In the genomic region with DNA sequence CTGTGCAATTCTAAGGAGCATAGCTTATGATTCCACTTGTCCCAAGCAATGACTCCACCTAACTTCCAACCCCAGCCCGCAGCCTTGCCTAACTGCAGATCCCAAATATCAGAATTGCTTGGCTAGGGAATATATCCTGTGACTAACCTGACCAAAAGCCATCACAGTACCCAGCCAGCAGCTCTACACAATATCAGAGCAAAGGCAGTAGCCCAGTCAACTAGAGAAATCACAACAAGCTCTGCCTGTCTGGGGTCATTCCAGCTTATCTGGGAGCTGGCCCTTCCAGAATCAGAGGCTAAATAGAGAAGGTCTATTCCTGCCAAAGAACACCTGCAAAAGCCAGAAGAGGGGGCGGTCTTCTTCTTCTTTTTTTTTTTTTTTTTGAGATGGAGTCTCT, we compare ENCODE assay signal across 22 cellular contexts.
"Had no signal": no experiment of that assay in that cellular context is flagged by ENCODE, and none has a peak within 500 bp of the region (broad histone marks: within the 10 kb centered on the region; RNA-seq: fewer than 3 reads in every experiment).

No MANE protein-coding gene starts in this region.

- H2AFZ ChIP-seq: hepatocyte had no signal

- H3K4me1 ChIP-seq: colonic mucosa, foreskin keratinocyte, gastroesophageal sphincter, left lung, lower lobe of right lung had no signal

- H3K4me2 ChIP-seq: hepatocyte had no signal

- H3K79me2 ChIP-seq: hepatocyte had no signal

- FAIRE-seq: endothelial cell of umbilical vein, frontal cortex, kidney had no signal

- H3K9me3 ChIP-seq: colonic mucosa had no signal

- H3K36me3 ChIP-seq: colonic mucosa had no signal

- H3K27me3 ChIP-seq: colonic mucosa, dorsolateral prefrontal cortex, esophagus muscularis mucosa, foreskin keratinocyte, gastroesophageal sphincter, hepatocyte, left lung had no signal

- H3K27ac ChIP-seq: colonic mucosa, dorsolateral prefrontal cortex, esophagus muscularis mucosa, foreskin keratinocyte, gastroesophageal sphincter, hepatocyte, left lung, lower lobe of right lung had no signal

- DNase-seq: cerebellar nuclear complex; colonic mucosa; dermis blood vessel endothelial cell; dorsolateral prefrontal cortex; effector CD4-positive, alpha-beta T cell; effector memory CD4-positive, alpha-beta T cell; foreskin keratinocyte; hypothalamus; immature natural killer cell; islet precursor cell; kidney; kidney glomerular epithelial cell; lower lobe of right lung; mesenchymal stem cell; mucosa of descending colon; naive B cell had no signal

- H3K4me3 ChIP-seq: colonic mucosa, dorsolateral prefrontal cortex, esophagus muscularis mucosa, gastroesophageal sphincter, hepatocyte, left lung, lower lobe of right lung, mucosa of descending colon had no signal

- ATAC-seq: foreskin keratinocyte, gastroesophageal sphincter, left lung, lower lobe of right lung, mucosa of descending colon had no signal
